ENCODE assay signal across 28 cellular contexts in the genomic region with DNA sequence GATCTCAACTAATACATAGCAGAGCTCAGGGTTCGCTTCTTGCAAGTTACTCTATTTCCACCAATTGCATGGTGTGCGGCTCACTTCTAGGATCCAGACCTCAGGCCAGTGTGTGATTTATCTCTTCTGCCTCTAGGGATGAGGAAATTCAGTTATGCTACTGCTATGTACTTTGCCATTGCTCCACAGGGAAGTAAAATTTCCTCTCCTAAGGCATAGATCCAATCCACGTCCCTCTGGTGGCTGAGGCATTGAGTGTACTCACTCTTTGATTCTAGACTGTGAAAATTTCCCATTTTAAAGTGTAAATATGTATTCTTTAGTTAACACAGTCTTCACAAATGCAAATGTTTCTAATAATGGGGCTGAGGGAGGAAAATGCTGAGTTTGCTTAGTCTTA.
DNase-seq lines count a peak whose midpoint lies in the region; ATAC-seq and TF ChIP-seq lines count a peak whose summit lies in the region.
"Had no signal": no experiment of that assay in that cellular context is flagged by ENCODE, and none has a peak within 500 bp of the region (broad histone marks: within the 10 kb centered on the region; RNA-seq: fewer than 3 reads in every experiment).

No MANE protein-coding gene starts in this region.

- H3K4me1 ChIP-seq in osteoblast (ENCODE audit: insufficient read depth, low read length): no peaks in the 10 kb centered on the region
- no peaks in the 10 kb centered on the region for H3K4me1 ChIP-seq in heart left ventricle
- H3K4me1 ChIP-seq: heart right ventricle, right atrium auricular region, suprapubic skin, upper lobe of right lung had no signal

- intact Hi-C loops in heart left ventricle (cut with DNase I): no loop called here

- no peak overlapping the region for H2AFZ ChIP-seq in osteoblast (ENCODE audit: low read length)

- H3K4me3 ChIP-seq in osteoblast (ENCODE audit: insufficient read depth, low read length) (no peak overlapping the region), heart left ventricle (no peak overlapping the region)
- H3K4me3 ChIP-seq: GM12878, heart right ventricle, right atrium auricular region, suprapubic skin, upper lobe of right lung had no signal

- WGBS in heart left ventricle, 4 donors: 69 to 82% (median 71%) methylated on average over 3 of the region's 3 CpGs

- TF ChIP-seq CTCF in VCaP (conservative IDR thresholded peaks at IDR 0.05) (peak; percentile 12; the same call in 1 of the 2 replicates), osteoblast (IDR thresholded peaks at IDR 0.05; ENCODE audit: extremely low read depth, low read depth, low read length) (peak; percentile 18), heart left ventricle (IDR thresholded peaks at IDR 0.05) (no peak)

- H3K27ac ChIP-seq in VCaP (no peak overlapping the region), osteoblast (ENCODE audit: low read depth, low read length) (no peak overlapping the region), heart left ventricle (no peak overlapping the region)
- H3K27ac ChIP-seq: heart right ventricle, right atrium auricular region, suprapubic skin, upper lobe of right lung had no signal

- H3K36me3 ChIP-seq in osteoblast (ENCODE audit: insufficient read depth, low read length) (no peaks in the 10 kb centered on the region), heart left ventricle (no peaks in the 10 kb centered on the region)
- H3K36me3 ChIP-seq: heart right ventricle, right atrium auricular region, suprapubic skin, upper lobe of right lung had no signal

- no peak for ATAC-seq in heart left ventricle
- no peak for ATAC-seq in GM19035 (IDR thresholded peaks at IDR 0.05; ENCODE audit: unreplicated experiment)
- ATAC-seq: CD8-positive, alpha-beta T cell; GM12878; heart right ventricle; Right ventricle myocardium inferior; stimulated activated naive B cell treated with anti-CD40 and anti-IgM and Interleukin-4, amounts not matched to agents 10 μg/mL and 1 μg/mL and 100 μg/mL, for 72 hours; upper lobe of right lung had no signal

- no peaks in the 10 kb centered on the region for H4K20me1 ChIP-seq in osteoblast (ENCODE audit: insufficient read depth, low read length)

- H3K4me2 ChIP-seq in osteoblast (ENCODE audit: insufficient read depth, low read length): no peak overlapping the region

- no peak for TF ChIP-seq POLR2A in heart left ventricle (IDR thresholded peaks at IDR 0.05)

- H3K27me3 ChIP-seq in osteoblast (ENCODE audit: insufficient read depth, low read length) (no peaks in the 10 kb centered on the region), heart left ventricle (no peaks in the 10 kb centered on the region)
- H3K27me3 ChIP-seq: right atrium auricular region, suprapubic skin, upper lobe of right lung had no signal

- no peaks in the 10 kb centered on the region for H3K79me2 ChIP-seq in osteoblast (ENCODE audit: insufficient read depth, low read length)

- no peaks in the 10 kb centered on the region for H3K9me3 ChIP-seq in osteoblast (ENCODE audit: low read depth, low read length)
- no peaks in the 10 kb centered on the region for H3K9me3 ChIP-seq in heart left ventricle
- H3K9me3 ChIP-seq: heart right ventricle, right atrium auricular region, suprapubic skin, upper lobe of right lung had no signal

- DNase-seq in EH (ENCODE audit: low read depth): peak; percentile 4
- peak; percentile 7 for DNase-seq in fibroblast of peridontal ligament (ENCODE audit: extremely low read depth)
- no peak for DNase-seq in osteoblast (ENCODE audit: insufficient read length, low spot score, missing footprints)
- no peak for DNase-seq in heart left ventricle
- no peak for DNase-seq in NCI-H2029 (lab: John Stamatoyannopoulos, UW)
- DNase-seq in glomerular visceral epithelial cell (ENCODE audit: extremely low spot score): no peak
- DNase-seq: activated CD4-positive, alpha-beta memory T cell treated with anti-CD3 and anti-CD28 coated beads for 36 hours; activated CD4-positive, alpha-beta T cell treated with anti-CD3 and anti-CD28 coated beads for 1 hour; activated naive CD4-positive, alpha-beta T cell treated with Interleukin-2 at 50 U/mL for 16 hours; CD8-positive, alpha-beta T cell; DMS 273 treated with DMSO at 0.1 percent for 48 hours; EL; HCEC 1CT; heart right ventricle; IMR-90; kidney glomerular epithelial cell; NCI-H446; NCI-H748 treated with DMSO at 0.1 percent for 48 hours; small intestine; stimulated activated naive B cell treated with anti-CD40 and anti-IgM and Interleukin-4, amounts not matched to agents 10 μg/mL and 1 μg/mL and 100 μg/mL, for 72 hours; T-helper 2 cell; upper lobe of right lung had no signal

Comparison
In these comparisons a context has a peak if more than half of its experiments do, and no peak if none do; other contexts are left out.
1. DNase-seq: peak in EH (single experiment) and fibroblast of peridontal ligament (single experiment); none in osteoblast (single experiment), heart left ventricle (0 of 5), NCI-H2029 (single experiment) and glomerular visceral epithelial cell (single experiment).
2. CTCF ChIP-seq: peak in VCaP (single experiment) and osteoblast (single experiment); none in heart left ventricle (0 of 12).